Comparison of ENCODE assay signal across 1 cellular context in the genomic region with DNA sequence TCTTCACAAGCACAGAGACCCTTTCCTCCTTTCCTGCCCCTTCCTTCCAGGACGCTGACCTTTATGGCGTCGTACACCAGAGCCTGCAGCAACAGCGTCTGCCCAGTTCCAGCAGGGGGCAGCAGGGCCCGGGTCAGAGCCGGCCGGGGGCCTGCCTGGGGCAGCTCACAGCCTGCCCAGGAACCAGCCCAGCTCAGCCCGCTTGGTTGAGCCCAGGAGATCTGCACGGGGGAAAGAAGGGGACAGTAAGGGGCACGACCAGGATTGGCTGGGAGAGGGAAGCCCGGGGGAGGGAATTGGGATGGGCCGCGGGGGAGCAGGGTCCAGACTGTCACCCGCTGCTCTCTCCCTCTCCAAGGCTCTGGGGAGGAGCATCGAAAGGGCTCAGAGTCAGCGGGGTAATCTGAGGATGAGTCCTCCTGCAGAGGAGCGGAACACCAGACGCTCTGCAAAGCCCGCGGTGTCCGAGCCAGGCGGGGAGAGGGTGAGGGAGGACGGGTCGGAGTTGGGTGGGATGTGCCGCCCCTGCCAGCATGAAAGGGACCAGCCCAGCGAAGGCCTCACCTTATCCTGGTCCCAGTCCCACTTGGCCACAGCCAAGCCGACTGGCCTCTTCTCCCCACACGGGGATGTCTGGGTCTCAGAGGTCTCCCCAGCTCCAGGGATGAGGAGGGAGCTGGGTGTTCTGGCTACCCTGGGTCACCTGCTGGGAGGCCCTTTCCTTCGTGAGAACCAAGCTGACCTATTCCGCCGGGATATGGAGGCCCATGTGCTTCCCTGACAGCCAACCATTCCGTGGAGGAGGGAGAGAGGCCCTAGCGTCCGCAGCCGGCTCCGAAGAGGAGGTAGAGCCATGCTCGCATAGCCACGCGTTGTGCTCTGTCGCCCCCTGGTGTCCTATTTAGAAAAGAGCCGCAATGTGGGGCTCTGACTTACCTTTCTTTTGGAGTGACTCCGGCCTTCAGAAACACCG.
A peak's percentile ranks its signal among the peaks of the same experiment; 100 is the strongest.
TF ChIP-seq lines count a peak whose summit lies in the region.

No MANE protein-coding gene starts in this region.

TF ChIP-seq in K562, 482 proteins besides CTCF, POLR2A, EP300 and RAD21 (continued from another document and continues in another):
- TF ChIP-seq, protein P1, sequence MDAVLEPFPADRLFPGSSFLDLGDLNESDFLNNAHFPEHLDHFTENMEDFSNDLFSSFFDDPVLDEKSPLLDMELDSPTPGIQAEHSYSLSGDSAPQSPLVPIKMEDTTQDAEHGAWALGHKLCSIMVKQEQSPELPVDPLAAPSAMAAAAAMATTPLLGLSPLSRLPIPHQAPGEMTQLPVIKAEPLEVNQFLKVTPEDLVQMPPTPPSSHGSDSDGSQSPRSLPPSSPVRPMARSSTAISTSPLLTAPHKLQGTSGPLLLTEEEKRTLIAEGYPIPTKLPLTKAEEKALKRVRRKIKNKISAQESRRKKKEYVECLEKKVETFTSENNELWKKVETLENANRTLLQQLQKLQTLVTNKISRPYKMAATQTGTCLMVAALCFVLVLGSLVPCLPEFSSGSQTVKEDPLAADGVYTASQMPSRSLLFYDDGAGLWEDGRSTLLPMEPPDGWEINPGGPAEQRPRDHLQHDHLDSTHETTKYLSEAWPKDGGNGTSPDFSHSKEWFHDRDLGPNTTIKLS (IDR thresholded peaks at IDR 0.05; ENCODE audit: borderline replicate concordance, low read depth) = no peak
- TF ChIP-seq SRSF7 (optimal IDR thresholded peaks at IDR 0.05; ENCODE audit: low read depth, low read length) (no peak), MEIS2 (IDR thresholded peaks at IDR 0.05; ENCODE audit: partially characterized antibody) (no peak), SMARCC2 (IDR thresholded peaks at IDR 0.05; ENCODE audit: low read depth) (no peak), DMBX1 (CRISPR knock-in tag; IDR thresholded peaks at IDR 0.05; ENCODE audit: borderline replicate concordance) (no peak), ZNF212 (CRISPR knock-in tag; IDR thresholded peaks at IDR 0.05) (no peak), NFYB (IDR thresholded peaks at IDR 0.05; ENCODE audit: extremely low read depth, insufficient read length) (no peak), ZBTB17 (CRISPR knock-in tag; IDR thresholded peaks at IDR 0.05) (no peak), PRPF4 (IDR thresholded peaks at IDR 0.05; ENCODE audit: insufficient read depth, low read depth, low read length, poor library complexity, severe bottlenecking) (no peak), HDAC6 (IDR thresholded peaks at IDR 0.05; ENCODE audit: low read depth, low read length) (no peak), IRF2 (CRISPR knock-in tag; IDR thresholded peaks at IDR 0.05) (no peak), MBD2 (IDR thresholded peaks at IDR 0.05; ENCODE audit: borderline replicate concordance, low read depth) (no peak), GATAD2B (IDR thresholded peaks at IDR 0.05; ENCODE audit: borderline replicate concordance) (no peak), ZNF263 (CRISPR knock-in tag; IDR thresholded peaks at IDR 0.05; ENCODE audit: borderline replicate concordance) (peak; percentile 88), SIN3B (IDR thresholded peaks at IDR 0.05; ENCODE audit: low read depth) (no peak), ZC3H8 (IDR thresholded peaks at IDR 0.05) (0 out of 2 replicates have a peak, but pooled peaks have one; percentile 43), MAZ (CRISPR knock-in tag; conservative IDR thresholded peaks at IDR 0.05 in 1 of 2, IDR thresholded peaks at IDR 0.05 in 1 of 2) (peak; percentile 72 to 92), OTX1 (CRISPR knock-in tag; IDR thresholded peaks at IDR 0.05) (no peak), NUFIP1 (IDR thresholded peaks at IDR 0.05; ENCODE audit: partially characterized antibody) (no peak), HDAC3 (IDR thresholded peaks at IDR 0.05; ENCODE audit: borderline replicate concordance, partially characterized antibody) (no peak), TRIM28 (IDR thresholded peaks at IDR 0.05) (no peak), SMARCA5 (IDR thresholded peaks at IDR 0.05) (no peak), ZBED1 (IDR thresholded peaks at IDR 0.05) (no peak), NFIX (CRISPR knock-in tag; IDR thresholded peaks at IDR 0.05; ENCODE audit: low read depth) (no peak), ZEB2 (IDR thresholded peaks at IDR 0.05) (no peak), SIX5 (IDR thresholded peaks at IDR 0.05; ENCODE audit: borderline replicate concordance in 1 of 2, insufficient read depth in 1 of 2, low read depth in 1 of 2, low read length in 2 of 2) (no peak), CHCHD3 (CRISPR knock-in tag; IDR thresholded peaks at IDR 0.05) (no peak), U2AF1 (optimal IDR thresholded peaks at IDR 0.05; ENCODE audit: low read depth, low read length) (no peak), JUN (IDR thresholded peaks at IDR 0.05; ENCODE audit: borderline replicate concordance, low read depth, low read length) (0 out of 2 replicates have a peak, but pooled peaks have one; percentile 16), JUN (CRISPR knock-in tag; IDR thresholded peaks at IDR 0.05; ENCODE audit: borderline replicate concordance) (no peak), MTF1 (CRISPR knock-in tag; IDR thresholded peaks at IDR 0.05; ENCODE audit: borderline replicate concordance) (no peak), POU5F1 (IDR thresholded peaks at IDR 0.05; ENCODE audit: borderline replicate concordance, low read depth, low read length, partially characterized antibody) (no peak), PHF21A (IDR thresholded peaks at IDR 0.05; ENCODE audit: borderline replicate concordance, low read depth) (no peak), RBFOX2 (IDR thresholded peaks at IDR 0.05; ENCODE audit: low read depth, low read length) (peak; percentile 40), RAD51 (IDR thresholded peaks at IDR 0.05; ENCODE audit: borderline replicate concordance, low read depth) (no peak), ZNF766 (CRISPR knock-in tag; conservative IDR thresholded peaks at IDR 0.05) (no peak), ETV6 (IDR thresholded peaks at IDR 0.05; ENCODE audit: borderline replicate concordance in 1 of 2, low read depth in 2 of 2, low read length in 1 of 2) (no peak), ETV6 (CRISPR knock-in tag; IDR thresholded peaks at IDR 0.05; ENCODE audit: borderline replicate concordance) (no peak), ZNF778 (CRISPR knock-in tag; IDR thresholded peaks at IDR 0.05) (no peak), DACH1 (IDR thresholded peaks at IDR 0.05; ENCODE audit: partially characterized antibody) (no peak)
- TF ChIP-seq, protein P2, sequence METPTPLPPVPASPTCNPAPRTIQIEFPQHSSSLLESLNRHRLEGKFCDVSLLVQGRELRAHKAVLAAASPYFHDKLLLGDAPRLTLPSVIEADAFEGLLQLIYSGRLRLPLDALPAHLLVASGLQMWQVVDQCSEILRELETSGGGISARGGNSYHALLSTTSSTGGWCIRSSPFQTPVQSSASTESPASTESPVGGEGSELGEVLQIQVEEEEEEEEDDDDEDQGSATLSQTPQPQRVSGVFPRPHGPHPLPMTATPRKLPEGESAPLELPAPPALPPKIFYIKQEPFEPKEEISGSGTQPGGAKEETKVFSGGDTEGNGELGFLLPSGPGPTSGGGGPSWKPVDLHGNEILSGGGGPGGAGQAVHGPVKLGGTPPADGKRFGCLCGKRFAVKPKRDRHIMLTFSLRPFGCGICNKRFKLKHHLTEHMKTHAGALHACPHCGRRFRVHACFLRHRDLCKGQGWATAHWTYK (CRISPR knock-in tag; IDR thresholded peaks at IDR 0.05) = 0 out of 2 replicates have a peak, but pooled peaks have one; percentile 5
- TF ChIP-seq, protein P3, sequence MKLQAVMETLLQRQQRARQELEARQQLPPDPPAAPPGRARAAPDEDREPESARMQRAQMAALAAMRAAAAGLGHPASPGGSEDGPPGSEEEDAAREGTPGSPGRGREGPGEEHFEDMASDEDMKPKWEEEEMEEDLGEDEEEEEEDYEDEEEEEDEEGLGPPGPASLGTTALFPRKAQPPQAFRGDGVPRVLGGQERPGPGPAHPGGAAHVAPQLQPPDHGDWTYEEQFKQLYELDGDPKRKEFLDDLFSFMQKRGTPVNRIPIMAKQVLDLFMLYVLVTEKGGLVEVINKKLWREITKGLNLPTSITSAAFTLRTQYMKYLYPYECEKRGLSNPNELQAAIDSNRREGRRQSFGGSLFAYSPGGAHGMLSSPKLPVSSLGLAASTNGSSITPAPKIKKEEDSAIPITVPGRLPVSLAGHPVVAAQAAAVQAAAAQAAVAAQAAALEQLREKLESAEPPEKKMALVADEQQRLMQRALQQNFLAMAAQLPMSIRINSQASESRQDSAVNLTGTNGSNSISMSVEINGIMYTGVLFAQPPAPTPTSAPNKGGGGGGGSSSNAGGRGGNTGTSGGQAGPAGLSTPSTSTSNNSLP (IDR thresholded peaks at IDR 0.05; ENCODE audit: borderline replicate concordance, low read depth, low read length) = no peak
- TF ChIP-seq, protein P4, sequence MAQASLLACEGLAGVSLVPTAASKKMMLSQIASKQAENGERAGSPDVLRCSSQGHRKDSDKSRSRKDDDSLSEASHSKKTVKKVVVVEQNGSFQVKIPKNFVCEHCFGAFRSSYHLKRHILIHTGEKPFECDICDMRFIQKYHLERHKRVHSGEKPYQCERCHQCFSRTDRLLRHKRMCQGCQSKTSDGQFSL (CRISPR knock-in tag; IDR thresholded peaks at IDR 0.05) = no peak
- TF ChIP-seq, protein P4 (tag; IDR thresholded peaks at IDR 0.05) = no peak
- TF ChIP-seq, protein P5, sequence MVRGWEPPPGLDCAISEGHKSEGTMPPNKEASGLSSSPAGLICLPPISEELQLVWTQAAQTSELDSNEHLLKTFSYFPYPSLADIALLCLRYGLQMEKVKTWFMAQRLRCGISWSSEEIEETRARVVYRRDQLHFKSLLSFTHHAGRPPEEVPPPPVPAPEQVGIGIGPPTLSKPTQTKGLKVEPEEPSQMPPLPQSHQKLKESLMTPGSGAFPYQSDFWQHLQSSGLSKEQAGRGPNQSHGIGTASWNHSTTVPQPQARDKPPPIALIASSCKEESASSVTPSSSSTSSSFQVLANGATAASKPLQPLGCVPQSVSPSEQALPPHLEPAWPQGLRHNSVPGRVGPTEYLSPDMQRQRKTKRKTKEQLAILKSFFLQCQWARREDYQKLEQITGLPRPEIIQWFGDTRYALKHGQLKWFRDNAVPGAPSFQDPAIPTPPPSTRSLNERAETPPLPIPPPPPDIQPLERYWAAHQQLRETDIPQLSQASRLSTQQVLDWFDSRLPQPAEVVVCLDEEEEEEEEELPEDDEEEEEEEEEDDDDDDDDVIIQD (CRISPR knock-in tag; IDR thresholded peaks at IDR 0.05) = no peak
- TF ChIP-seq, protein P6, sequence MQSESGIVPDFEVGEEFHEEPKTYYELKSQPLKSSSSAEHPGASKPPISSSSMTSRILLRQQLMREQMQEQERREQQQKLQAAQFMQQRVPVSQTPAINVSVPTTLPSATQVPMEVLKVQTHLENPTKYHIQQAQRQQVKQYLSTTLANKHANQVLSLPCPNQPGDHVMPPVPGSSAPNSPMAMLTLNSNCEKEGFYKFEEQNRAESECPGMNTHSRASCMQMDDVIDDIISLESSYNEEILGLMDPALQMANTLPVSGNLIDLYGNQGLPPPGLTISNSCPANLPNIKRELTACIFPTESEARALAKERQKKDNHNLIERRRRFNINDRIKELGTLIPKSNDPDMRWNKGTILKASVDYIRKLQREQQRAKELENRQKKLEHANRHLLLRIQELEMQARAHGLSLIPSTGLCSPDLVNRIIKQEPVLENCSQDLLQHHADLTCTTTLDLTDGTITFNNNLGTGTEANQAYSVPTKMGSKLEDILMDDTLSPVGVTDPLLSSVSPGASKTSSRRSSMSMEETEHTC (IDR thresholded peaks at IDR 0.05) = no peak
- TF ChIP-seq, protein P7, sequence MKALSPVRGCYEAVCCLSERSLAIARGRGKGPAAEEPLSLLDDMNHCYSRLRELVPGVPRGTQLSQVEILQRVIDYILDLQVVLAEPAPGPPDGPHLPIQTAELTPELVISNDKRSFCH (CRISPR knock-in tag; IDR thresholded peaks at IDR 0.05) = no peak
- TF ChIP-seq, protein P7 (tag; IDR thresholded peaks at IDR 0.05) = peak; percentile 80; the same call in 1 of the 2 replicates
- TF ChIP-seq, protein P8, sequence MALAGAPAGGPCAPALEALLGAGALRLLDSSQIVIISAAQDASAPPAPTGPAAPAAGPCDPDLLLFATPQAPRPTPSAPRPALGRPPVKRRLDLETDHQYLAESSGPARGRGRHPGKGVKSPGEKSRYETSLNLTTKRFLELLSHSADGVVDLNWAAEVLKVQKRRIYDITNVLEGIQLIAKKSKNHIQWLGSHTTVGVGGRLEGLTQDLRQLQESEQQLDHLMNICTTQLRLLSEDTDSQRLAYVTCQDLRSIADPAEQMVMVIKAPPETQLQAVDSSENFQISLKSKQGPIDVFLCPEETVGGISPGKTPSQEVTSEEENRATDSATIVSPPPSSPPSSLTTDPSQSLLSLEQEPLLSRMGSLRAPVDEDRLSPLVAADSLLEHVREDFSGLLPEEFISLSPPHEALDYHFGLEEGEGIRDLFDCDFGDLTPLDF (CRISPR knock-in tag; IDR thresholded peaks at IDR 0.05) = no peak
- TF ChIP-seq, protein P9, sequence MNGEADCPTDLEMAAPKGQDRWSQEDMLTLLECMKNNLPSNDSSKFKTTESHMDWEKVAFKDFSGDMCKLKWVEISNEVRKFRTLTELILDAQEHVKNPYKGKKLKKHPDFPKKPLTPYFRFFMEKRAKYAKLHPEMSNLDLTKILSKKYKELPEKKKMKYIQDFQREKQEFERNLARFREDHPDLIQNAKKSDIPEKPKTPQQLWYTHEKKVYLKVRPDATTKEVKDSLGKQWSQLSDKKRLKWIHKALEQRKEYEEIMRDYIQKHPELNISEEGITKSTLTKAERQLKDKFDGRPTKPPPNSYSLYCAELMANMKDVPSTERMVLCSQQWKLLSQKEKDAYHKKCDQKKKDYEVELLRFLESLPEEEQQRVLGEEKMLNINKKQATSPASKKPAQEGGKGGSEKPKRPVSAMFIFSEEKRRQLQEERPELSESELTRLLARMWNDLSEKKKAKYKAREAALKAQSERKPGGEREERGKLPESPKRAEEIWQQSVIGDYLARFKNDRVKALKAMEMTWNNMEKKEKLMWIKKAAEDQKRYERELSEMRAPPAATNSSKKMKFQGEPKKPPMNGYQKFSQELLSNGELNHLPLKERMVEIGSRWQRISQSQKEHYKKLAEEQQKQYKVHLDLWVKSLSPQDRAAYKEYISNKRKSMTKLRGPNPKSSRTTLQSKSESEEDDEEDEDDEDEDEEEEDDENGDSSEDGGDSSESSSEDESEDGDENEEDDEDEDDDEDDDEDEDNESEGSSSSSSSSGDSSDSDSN (IDR thresholded peaks at IDR 0.05; ENCODE audit: borderline replicate concordance in 1 of 2, low read depth in 2 of 2, low read length in 2 of 2) = peak in 1 of 2 experiments; percentile 57; a peak in 1 of 4 replicates
- TF ChIP-seq, protein P10, sequence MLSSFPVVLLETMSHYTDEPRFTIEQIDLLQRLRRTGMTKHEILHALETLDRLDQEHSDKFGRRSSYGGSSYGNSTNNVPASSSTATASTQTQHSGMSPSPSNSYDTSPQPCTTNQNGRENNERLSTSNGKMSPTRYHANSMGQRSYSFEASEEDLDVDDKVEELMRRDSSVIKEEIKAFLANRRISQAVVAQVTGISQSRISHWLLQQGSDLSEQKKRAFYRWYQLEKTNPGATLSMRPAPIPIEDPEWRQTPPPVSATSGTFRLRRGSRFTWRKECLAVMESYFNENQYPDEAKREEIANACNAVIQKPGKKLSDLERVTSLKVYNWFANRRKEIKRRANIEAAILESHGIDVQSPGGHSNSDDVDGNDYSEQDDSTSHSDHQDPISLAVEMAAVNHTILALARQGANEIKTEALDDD (IDR thresholded peaks at IDR 0.05) = no peak
